Comparison of ENCODE assay signal across 16 cellular contexts in genomic region chr2:113180131-113180946, GRCh38. TPM values are rescaled to one million over a fixed set of nuclear protein-coding genes. Genes with fewer than 3 reads are reported as not detected.
DNase-seq lines count a peak whose midpoint lies in the region; ATAC-seq, FAIRE-seq and TF ChIP-seq lines count a peak whose summit lies in the region.
"Had no signal": no experiment of that assay in that cellular context is flagged by ENCODE, and none has a peak within 500 bp of the region (broad histone marks: within the 10 kb centered on the region; RNA-seq: fewer than 3 reads in every experiment).

No MANE protein-coding gene starts in this region.

- no peaks in the 10 kb centered on the region for H3K9me3 ChIP-seq in small intestine (ENCODE audit: control insufficient read depth, low read depth)
- H3K9me3 ChIP-seq: A549, breast epithelium, upper lobe of right lung had no signal

- H3K4me3 Mint-ChIP-seq in activated CD4-positive, alpha-beta T cell treated with anti-CD3 and anti-CD28 coated beads for 36 hours = peak overlapping the region; percentile 32
- H3K4me3 Mint-ChIP-seq in T-cell = peak overlapping the region; percentile 52 to 86 (median 60)
- H3K4me3 Mint-ChIP-seq in dendritic cell treated with granulocyte-macrophage colony-stimulating factor and Interleukin-4, amounts not matched to agents 40 ng/mL and 50 ng/mL, for 4 days = no peak overlapping the region

- peaks cover 84% of the 10 kb centered on the region for H3K4me1 Mint-ChIP-seq in activated CD4-positive, alpha-beta T cell treated with anti-CD3 and anti-CD28 coated beads for 36 hours
- peaks cover 90 to 95% (median 94%) of the 10 kb centered on the region in 3 donors for H3K4me1 Mint-ChIP-seq in T-cell
- H3K4me1 Mint-ChIP-seq in dendritic cell treated with granulocyte-macrophage colony-stimulating factor and Interleukin-4, amounts not matched to agents 40 ng/mL and 50 ng/mL, for 4 days (ENCODE audit: low read depth) = peaks cover 84% of the 10 kb centered on the region

- peak overlapping the region; percentile 85 for H3K27ac Mint-ChIP-seq in activated CD4-positive, alpha-beta T cell treated with anti-CD3 and anti-CD28 coated beads for 36 hours
- peak overlapping the region; percentile 91 to 96 for H3K27ac Mint-ChIP-seq in T-cell
- peak overlapping the region; percentile 41 for H3K27ac Mint-ChIP-seq in dendritic cell treated with granulocyte-macrophage colony-stimulating factor and Interleukin-4, amounts not matched to agents 40 ng/mL and 50 ng/mL, for 4 days

- TF ChIP-seq CTCF in GM10248 (IDR thresholded peaks at IDR 0.05; ENCODE audit: control extremely low read depth, extremely low read depth, low read depth, missing control alignments) = no peak

- peaks cover 84% of the 10 kb centered on the region for H3K36me3 Mint-ChIP-seq in activated CD4-positive, alpha-beta T cell treated with anti-CD3 and anti-CD28 coated beads for 36 hours (ENCODE audit: low read depth)
- H3K36me3 Mint-ChIP-seq in T-cell = peaks cover 32% of the 10 kb centered on the region
- H3K36me3 Mint-ChIP-seq in dendritic cell treated with granulocyte-macrophage colony-stimulating factor and Interleukin-4, amounts not matched to agents 40 ng/mL and 50 ng/mL, for 4 days (ENCODE audit: low read depth) = peaks cover 71% of the 10 kb centered on the region

- no peak for FAIRE-seq in small intestine (lab: Jason Lieb, UNC)
- FAIRE-seq: A549, GM12892 had no signal

- no peak overlapping the region for H3K4me3 ChIP-seq in small intestine (ENCODE audit: low read depth in 1 of 2, low read length in 2 of 2)
- H3K4me3 ChIP-seq: A549, breast epithelium, upper lobe of right lung had no signal

- DNase-seq in activated CD4-positive, alpha-beta T cell treated with anti-CD3 and anti-CD28 coated beads for 36 hours = peak; percentile 51
- no peak for DNase-seq in activated CD4-positive, alpha-beta T cell treated with anti-CD3 and anti-CD28 coated beads, Interleukin-2, amount 50 U/mL, for 1 hour
- no peak for DNase-seq in T-cell
- peak; percentile 63 for DNase-seq in small intestine
- DNase-seq in GM10248 (ENCODE audit: extremely low spot score) = no peak
- no peak for DNase-seq in NCI-H2107 (lab: John Stamatoyannopoulos, UW)
- no peak for DNase-seq in Right ventricle myocardium superior
- DNase-seq: GOT3, midbrain, NCI-H1694 had no signal

- intact Hi-C loops in activated CD4-positive, alpha-beta T cell treated with anti-CD3 and anti-CD28 coated beads for 36 hours (cut with DNase I, micrococcal nuclease) = loop anchor here in 1 of 2 experiments (1.0 kb wide), 1 partner anchor 42 kb away; no protein-coding TSS in a partner anchor
- intact Hi-C loops in dendritic cell treated with granulocyte-macrophage colony-stimulating factor and Interleukin-4, amounts not matched to agents 40 ng/mL and 50 ng/mL, for 4 days (cut with micrococcal nuclease) = no loop called here
- intact Hi-C loops in Right ventricle myocardium superior (cut with DNase I) = no loop called here

- H3K4me1 ChIP-seq in small intestine (ENCODE audit: control insufficient read depth in 2 of 2, insufficient read depth in 1 of 2, low read depth in 1 of 2, low read length in 1 of 2) = peaks cover 6 to 11% of the 10 kb centered on the region in 2 donors
- H3K4me1 ChIP-seq: A549, breast epithelium had no signal

- ATAC-seq in activated CD4-positive, alpha-beta T cell treated with anti-CD3 and anti-CD28 coated beads for 36 hours = peak; percentile 45
- ATAC-seq in T-cell (replicated peaks in 1 of 4) = peak in 3 of 4 experiments; percentile 21 to 44 (median 31)
- no peak for ATAC-seq in Right ventricle myocardium superior (ENCODE audit: poor library complexity)

- no peaks in the 10 kb centered on the region for H3K27me3 Mint-ChIP-seq in activated CD4-positive, alpha-beta T cell treated with anti-CD3 and anti-CD28 coated beads for 36 hours
- no peaks in the 10 kb centered on the region for H3K27me3 Mint-ChIP-seq in T-cell
- H3K27me3 Mint-ChIP-seq in dendritic cell treated with granulocyte-macrophage colony-stimulating factor and Interleukin-4, amounts not matched to agents 40 ng/mL and 50 ng/mL, for 4 days = no peaks in the 10 kb centered on the region

- peak overlapping the region; percentile 27 to 38 for H3K27ac ChIP-seq in small intestine (ENCODE audit: low read depth in 1 of 2, low read length in 1 of 2)
- H3K27ac ChIP-seq: A549 had no signal

- WGBS in small intestine, 3 donors = 64 to 72% (median 67%) methylated on average over 17 of the region's 17 CpGs

- CTCF ChIA-PET in activated CD4-positive, alpha-beta T cell treated with anti-CD3 and anti-CD28 coated beads for 36 hours (lab: Charles Lee) = interaction anchor here (0.6 to 7.7 kb wide), 12 partner anchors 8 to 492 kb away, joined by 3 to 93 read pairs (median 6); no protein-coding TSS in a partner anchor
- CTCF ChIA-PET in T-cell (lab: Charles Lee) (interaction anchor here (0.5 to 2.2 kb wide), 11 partner anchors 10 to 920 kb away, joined by 3 to 21 read pairs (median 4); no protein-coding TSS in a partner anchor), GM10248 (lab: Yijun Ruan, JAX) (interaction anchor here (1.0 to 4.7 kb wide), 7 partner anchors 18 to 190 kb away, joined by 3 to 21 read pairs (median 4); no protein-coding TSS in a partner anchor)

- H3K36me3 ChIP-seq in small intestine (ENCODE audit: control insufficient read depth in 2 of 2, insufficient read depth in 2 of 2, low read length in 2 of 2) = peaks cover 0 to 8% of the 10 kb centered on the region in 2 donors
- H3K36me3 ChIP-seq: breast epithelium, upper lobe of right lung had no signal

- H3K27me3 ChIP-seq in small intestine (ENCODE audit: control insufficient read depth in 2 of 2, insufficient read depth in 2 of 2, low read length in 2 of 2) = no peaks in the 10 kb centered on the region
- H3K27me3 ChIP-seq: breast epithelium, upper lobe of right lung had no signal

- POLR2A ChIA-PET in activated CD4-positive, alpha-beta T cell treated with anti-CD3 and anti-CD28 coated beads for 36 hours (lab: Charles Lee) = interaction anchor here (0.6 kb wide), 1 partner anchor 13 kb away, joined by 3 read pairs; no protein-coding TSS in a partner anchor
- POLR2A ChIA-PET in T-cell (lab: Charles Lee) = interaction anchor here in 1 of 2 donors (0.6 to 0.9 kb wide), 2 partner anchors 12 to 695 kb away, joined by 3 read pairs; no protein-coding TSS in a partner anchor
- POLR2A ChIA-PET in GM10248 (lab: Yijun Ruan, JAX) = interaction anchor here (0.7 kb wide), 1 partner anchor 64 kb away, joined by 3 read pairs; no protein-coding TSS in a partner anchor

- no peaks in the 10 kb centered on the region for H3K9me3 Mint-ChIP-seq in activated CD4-positive, alpha-beta T cell treated with anti-CD3 and anti-CD28 coated beads for 36 hours (ENCODE audit: low read depth)
- H3K9me3 Mint-ChIP-seq in T-cell = no peaks in the 10 kb centered on the region
- H3K9me3 Mint-ChIP-seq in dendritic cell treated with granulocyte-macrophage colony-stimulating factor and Interleukin-4, amounts not matched to agents 40 ng/mL and 50 ng/mL, for 4 days = no peaks in the 10 kb centered on the region

RNA-seq across cellular contexts. Expression of gene PSD4, which starts 6.6 kb away (rescaled TPM):
- total RNA-seq in activated CD4-positive, alpha-beta T cell treated with anti-CD3 and anti-CD28 coated beads for 36 hours = 100 to 1,000 TPM; 232 to 274 TPM
- total RNA-seq in T-cell (100 to 1,000 TPM; 145 to 217 (median 150) TPM), Right ventricle myocardium superior (2.6 TPM)
- polyA plus RNA-seq in small intestine = 10 to 100 TPM; 24.7 to 39.2 (median 31.8) TPM

RNA-seq across cellular contexts. Expression of gene IL1RN, which starts 52.9 kb away (rescaled TPM):
- 1 to 10 TPM; 4.6 to 4.8 TPM for total RNA-seq in activated CD4-positive, alpha-beta T cell treated with anti-CD3 and anti-CD28 coated beads for 36 hours
- total RNA-seq in T-cell (not detected), Right ventricle myocardium superior (0.51 TPM)
- polyA plus RNA-seq in small intestine = 10 to 100 TPM; 21.3 to 69.8 (median 27.3) TPM
- total RNA-seq: pulmonary artery endothelial cell had no signal

Comparison
In these comparisons a context has a peak if more than half of its experiments do, and no peak if none do; other contexts are left out.
1. DNase-seq: peak in activated CD4-positive, alpha-beta T cell treated with anti-CD3 and anti-CD28 coated beads for 36 hours (single experiment) and small intestine (single experiment); none in activated CD4-positive, alpha-beta T cell treated with anti-CD3 and anti-CD28 coated beads, Interleukin-2, amount 50 U/mL, for 1 hour (single experiment), T-cell (0 of 34), GM10248 (single experiment), NCI-H2107 (single experiment) and Right ventricle myocardium superior (single experiment).
2. H3K27ac Mint-ChIP-seq: peak in every context shown above with its lines; median percentile 94 in T-cell; 85 in activated CD4-positive, alpha-beta T cell treated with anti-CD3 and anti-CD28 coated beads for 36 hours; 41 in dendritic cell treated with granulocyte-macrophage colony-stimulating factor and Interleukin-4, amounts not matched to agents 40 ng/mL and 50 ng/mL, for 4 days.
3. RNA of gene PSD4, which starts 6.6 kb away (total RNA-seq): 232 to 274 TPM in activated CD4-positive, alpha-beta T cell treated with anti-CD3 and anti-CD28 coated beads for 36 hours and 145 to 217 TPM in T-cell; 2.6 TPM in Right ventricle myocardium superior (single experiment); every median in the first group is over 10 times any median in the second.